ENCODE assay signal across 1 cellular context in genomic region chr19:9610484-9611113, GRCh38.
TF ChIP-seq lines count a peak whose summit lies in the region.

No MANE protein-coding gene starts in this region.

TF ChIP-seq in K562, 482 proteins besides CTCF, POLR2A, EP300 and RAD21:
- TF ChIP-seq ZNF274 (IDR thresholded peaks at IDR 0.05; ENCODE audit: borderline replicate concordance, low read depth, low read length) (0 out of 2 replicates have a peak, but pooled peaks have one; percentile 46), ZNF263 (CRISPR knock-in tag; IDR thresholded peaks at IDR 0.05; ENCODE audit: borderline replicate concordance) (no peak), ZNF75A (CRISPR knock-in tag; IDR thresholded peaks at IDR 0.05) (peak; percentile 92), CBX3 (IDR thresholded peaks at IDR 0.05; ENCODE audit: borderline replicate concordance in 1 of 2, low read length in 2 of 2) (0 out of 3 replicates have a peak, but pooled peaks of 1 of the 2 experiments have one; percentile 10), THRB (CRISPR knock-in tag; conservative IDR thresholded peaks at IDR 0.05) (no peak), TRIM28 (IDR thresholded peaks at IDR 0.05) (peak; percentile 80; the same call in 1 of the 2 replicates), DMBX1 (CRISPR knock-in tag; IDR thresholded peaks at IDR 0.05; ENCODE audit: borderline replicate concordance) (no peak), ETV5 (CRISPR knock-in tag; IDR thresholded peaks at IDR 0.05; ENCODE audit: low read depth) (no peak)
- TF ChIP-seq, protein P1, sequence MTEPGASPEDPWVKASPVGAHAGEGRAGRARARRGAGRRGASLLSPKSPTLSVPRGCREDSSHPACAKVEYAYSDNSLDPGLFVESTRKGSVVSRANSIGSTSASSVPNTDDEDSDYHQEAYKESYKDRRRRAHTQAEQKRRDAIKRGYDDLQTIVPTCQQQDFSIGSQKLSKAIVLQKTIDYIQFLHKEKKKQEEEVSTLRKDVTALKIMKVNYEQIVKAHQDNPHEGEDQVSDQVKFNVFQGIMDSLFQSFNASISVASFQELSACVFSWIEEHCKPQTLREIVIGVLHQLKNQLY (CRISPR knock-in tag; conservative IDR thresholded peaks at IDR 0.05) = no peak
- TF ChIP-seq, protein P2, sequence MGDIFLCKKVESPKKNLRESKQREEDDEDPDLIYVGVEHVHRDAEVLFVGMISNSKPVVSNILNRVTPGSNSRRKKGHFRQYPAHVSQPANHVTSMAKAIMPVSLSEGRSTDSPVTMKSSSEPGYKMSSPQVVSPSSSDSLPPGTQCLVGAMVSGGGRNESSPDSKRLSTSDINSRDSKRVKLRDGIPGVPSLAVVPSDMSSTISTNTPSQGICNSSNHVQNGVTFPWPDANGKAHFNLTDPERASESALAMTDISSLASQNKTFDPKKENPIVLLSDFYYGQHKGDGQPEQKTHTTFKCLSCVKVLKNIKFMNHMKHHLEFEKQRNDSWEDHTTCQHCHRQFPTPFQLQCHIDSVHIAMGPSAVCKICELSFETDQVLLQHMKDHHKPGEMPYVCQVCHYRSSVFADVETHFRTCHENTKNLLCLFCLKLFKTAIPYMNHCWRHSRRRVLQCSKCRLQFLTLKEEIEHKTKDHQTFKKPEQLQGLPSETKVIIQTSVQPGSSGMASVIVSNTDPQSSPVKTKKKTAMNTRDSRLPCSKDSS (IDR thresholded peaks at IDR 0.05; ENCODE audit: low read depth, partially characterized antibody) = peak; percentile 50
